8 cellular contexts compared by ENCODE assay signal in the genomic region with DNA sequence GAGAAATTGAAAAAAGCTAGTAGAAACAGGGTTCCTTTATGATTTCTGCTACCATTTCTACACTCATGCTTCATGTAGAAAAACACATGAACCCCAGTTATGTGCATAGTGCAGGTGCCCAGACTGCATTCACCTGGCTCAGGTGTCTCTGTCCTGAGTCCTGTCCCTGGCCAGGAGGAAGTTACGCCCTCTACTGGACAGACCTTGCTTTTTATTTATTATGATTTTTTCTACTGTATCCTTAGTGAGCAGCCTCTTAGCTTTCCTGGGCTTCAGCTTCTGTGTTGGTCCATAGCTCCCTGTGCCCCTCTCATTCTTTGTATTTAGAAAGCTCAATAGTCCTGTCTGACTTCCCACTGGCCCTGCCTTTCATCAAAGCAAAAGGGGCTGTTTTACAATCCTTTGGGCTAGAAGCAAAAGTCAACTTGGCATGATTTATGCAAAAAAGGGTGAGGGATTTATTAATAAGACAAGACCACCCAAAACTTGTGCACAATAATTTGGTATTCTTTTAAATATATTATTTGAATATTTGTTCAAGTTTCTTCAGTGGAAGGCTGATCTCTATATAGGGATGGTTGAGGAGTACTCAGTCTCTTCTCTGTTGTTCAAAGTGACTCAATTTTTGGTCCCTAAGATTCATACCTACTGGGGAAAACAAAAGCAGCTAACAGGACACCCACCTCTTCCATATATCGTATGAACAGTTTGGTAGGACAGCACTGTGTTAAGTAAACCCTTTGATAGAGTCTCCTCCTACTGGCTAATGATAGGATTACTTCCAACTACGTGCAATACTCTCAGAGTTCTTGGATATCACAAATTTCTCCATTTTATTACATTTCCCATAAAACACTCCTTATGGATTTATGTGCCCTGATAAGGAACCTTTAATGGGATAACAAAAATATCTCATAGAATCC.
DNase-seq lines count a peak whose midpoint lies in the region; ATAC-seq and TF ChIP-seq lines count a peak whose summit lies in the region.

No MANE protein-coding gene starts in this region.

- H3K36me3 Mint-ChIP-seq in activated CD4-positive, alpha-beta T cell treated with anti-CD3 and anti-CD28 coated beads for 36 hours (ENCODE audit: low read depth) = no peaks in the 10 kb centered on the region
- peaks cover 0 to 2% (median 0%) of the 10 kb centered on the region in 3 donors for H3K36me3 Mint-ChIP-seq in naive thymus-derived CD8-positive, alpha-beta T cell

- H3K27ac ChIP-seq in ovary = no peak overlapping the region

- H3K4me1 Mint-ChIP-seq in activated CD4-positive, alpha-beta T cell treated with anti-CD3 and anti-CD28 coated beads for 36 hours = no peaks in the 10 kb centered on the region
- peaks cover 0 to 2% (median 0%) of the 10 kb centered on the region in 4 donors for H3K4me1 Mint-ChIP-seq in naive thymus-derived CD8-positive, alpha-beta T cell

- no peaks in the 10 kb centered on the region for H3K36me3 ChIP-seq in ovary

- CTCF ChIA-PET in activated CD4-positive, alpha-beta T cell treated with anti-CD3 and anti-CD28 coated beads for 36 hours (lab: Charles Lee) = interaction anchor here (1.2 kb wide), 1 partner anchor 10 kb away, joined by 4 read pairs; no protein-coding TSS in a partner anchor

- TF ChIP-seq EP300 in ovary (IDR thresholded peaks at IDR 0.05) = no peak

- H3K4me1 ChIP-seq in ovary (ENCODE audit: insufficient read depth) = peaks cover 1% of the 10 kb centered on the region

- H3K4me3 Mint-ChIP-seq in activated CD4-positive, alpha-beta T cell treated with anti-CD3 and anti-CD28 coated beads for 36 hours = no peak overlapping the region
- no peak overlapping the region for H3K4me3 Mint-ChIP-seq in naive thymus-derived CD8-positive, alpha-beta T cell

- no peaks in the 10 kb centered on the region for H3K27me3 ChIP-seq in ovary

- peaks cover 14% of the 10 kb centered on the region for H3K27me3 Mint-ChIP-seq in activated CD4-positive, alpha-beta T cell treated with anti-CD3 and anti-CD28 coated beads for 36 hours
- peaks cover 10 to 45% (median 20%) of the 10 kb centered on the region in 5 donors for H3K27me3 Mint-ChIP-seq in naive thymus-derived CD8-positive, alpha-beta T cell

- no peaks in the 10 kb centered on the region for H3K9me3 Mint-ChIP-seq in activated CD4-positive, alpha-beta T cell treated with anti-CD3 and anti-CD28 coated beads for 36 hours (ENCODE audit: low read depth)
- peaks cover 0 to 15% (median 0%) of the 10 kb centered on the region in 9 donors for H3K9me3 Mint-ChIP-seq in naive thymus-derived CD8-positive, alpha-beta T cell

- TF ChIP-seq CTCF in ovary (IDR thresholded peaks at IDR 0.05) = peak in 2 of 3 donors; percentile 9 to 44

- peak; percentile 11 for DNase-seq in activated CD4-positive, alpha-beta T cell treated with anti-CD3 and anti-CD28 coated beads for 36 hours
- DNase-seq in activated CD4-positive, alpha-beta T cell treated with anti-CD3 and anti-CD28 coated beads, Interleukin-2, amount 50 U/mL, for 4 hours = no peak
- DNase-seq in NCI-H748 treated with DMSO at 0.1 percent for 48 hours (lab: John Stamatoyannopoulos, UW) (peak; percentile 1), ovary (no peak), NOMO-1 treated with dmso at 0.1 percent for 144 hours (lab: John Stamatoyannopoulos, UW; ENCODE audit: unreplicated experiment) (no peak)
- no peak for DNase-seq in NK-92 treated with Interleukin-12 subunit alpha and Interleukin-12 subunit beta, amount 100 ng/mL, for 24 hours (lab: John Stamatoyannopoulos, UW)
- no peak for DNase-seq in naive thymus-derived CD8-positive, alpha-beta T cell

- no peak for ATAC-seq in activated CD4-positive, alpha-beta T cell treated with anti-CD3 and anti-CD28 coated beads for 36 hours
- peak; percentile 70 for ATAC-seq in esophagus mucosa
- ATAC-seq in naive thymus-derived CD8-positive, alpha-beta T cell = no peak

- H3K4me3 ChIP-seq in ovary = no peak overlapping the region

- 28 to 33% (median 32%) methylated on average over 3 of the region's 3 CpGs for WGBS in ovary, 3 donors

- H3K9me3 ChIP-seq in ovary = no peaks in the 10 kb centered on the region

- H3K27ac Mint-ChIP-seq in activated CD4-positive, alpha-beta T cell treated with anti-CD3 and anti-CD28 coated beads for 36 hours = no peak overlapping the region
- H3K27ac Mint-ChIP-seq in naive thymus-derived CD8-positive, alpha-beta T cell = no peak overlapping the region

- intact Hi-C loops in activated CD4-positive, alpha-beta T cell treated with anti-CD3 and anti-CD28 coated beads for 36 hours (cut with DNase I, micrococcal nuclease) = loop anchor here in 1 of 2 experiments (1.0 to 10.0 kb wide), 2 partner anchors 470 to 600 kb away; no protein-coding TSS in a partner anchor
- intact Hi-C loops in ovary (cut with DNase I) = loop anchor here in 3 of 4 donors (5.0 to 10.0 kb wide), 3 partner anchors 463 to 590 kb away; partner anchors contain the start of gene SH3GL3 (in 1 of the 3)

- POLR2A ChIA-PET in activated CD4-positive, alpha-beta T cell treated with anti-CD3 and anti-CD28 coated beads for 36 hours (lab: Charles Lee) = no interaction called here
- POLR2A ChIA-PET in naive thymus-derived CD8-positive, alpha-beta T cell (lab: Charles Lee) = no interaction called here

- no peak for TF ChIP-seq POLR2A in ovary (IDR thresholded peaks at IDR 0.05)

Comparison
In these comparisons a context has a peak if more than half of its experiments do, and no peak if none do; other contexts are left out.
1. DNase-seq: peak in activated CD4-positive, alpha-beta T cell treated with anti-CD3 and anti-CD28 coated beads for 36 hours (single experiment) and NCI-H748 treated with DMSO at 0.1 percent for 48 hours (single experiment); none in activated CD4-positive, alpha-beta T cell treated with anti-CD3 and anti-CD28 coated beads, Interleukin-2, amount 50 U/mL, for 4 hours (0 of 2), ovary (0 of 5), NK-92 treated with Interleukin-12 subunit alpha and Interleukin-12 subunit beta, amount 100 ng/mL, for 24 hours (single experiment), NOMO-1 treated with dmso at 0.1 percent for 144 hours (single experiment) and naive thymus-derived CD8-positive, alpha-beta T cell (0 of 10).